Comparison of ENCODE assay signal across 1 cellular context in the genomic region with DNA sequence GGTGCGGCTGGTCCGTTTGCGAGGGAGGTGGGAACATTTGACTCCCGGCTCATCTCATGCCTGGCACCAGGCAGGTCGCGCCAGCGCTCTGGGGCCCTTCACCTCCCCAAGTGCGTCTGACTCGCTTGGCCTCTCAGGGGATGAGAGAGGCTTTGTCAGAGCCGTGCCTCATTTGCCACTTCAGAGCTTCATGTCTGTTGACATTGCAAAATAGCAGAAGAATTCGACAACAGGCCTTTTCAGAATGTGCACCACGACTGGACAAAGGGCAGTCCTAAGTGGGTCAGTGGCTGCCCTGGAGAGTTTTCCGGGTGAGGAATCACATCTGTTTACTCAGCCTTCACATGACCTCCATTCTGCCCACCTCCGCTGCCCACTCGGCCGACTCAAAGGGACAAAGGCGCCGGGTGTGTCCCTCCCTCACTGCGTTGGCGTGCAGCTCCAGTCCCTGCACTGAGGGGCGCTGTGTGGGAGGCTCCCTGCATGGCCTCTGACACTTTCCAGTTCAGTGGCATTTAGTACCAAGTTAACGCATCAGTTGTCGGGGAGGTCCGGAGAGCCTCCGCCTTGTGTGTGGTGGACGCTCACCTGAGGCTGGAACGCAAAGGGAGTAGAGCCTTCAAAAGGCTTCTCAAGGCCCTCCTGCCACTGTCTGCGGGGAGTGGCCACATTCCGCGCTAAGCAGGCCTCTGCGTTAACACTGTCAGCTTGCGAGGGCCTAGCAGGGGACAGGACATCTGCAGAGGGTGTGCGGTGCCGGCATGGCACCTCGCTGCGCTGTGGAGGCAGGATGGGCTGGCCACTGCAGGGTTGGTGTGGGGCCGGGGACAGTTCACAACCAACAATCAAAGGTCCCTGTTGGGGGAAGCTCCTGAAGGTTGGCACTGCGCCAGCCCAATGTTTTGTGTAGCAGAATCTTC.
A peak's percentile ranks its signal among the peaks of the same experiment; 100 is the strongest.
TF ChIP-seq lines count a peak whose summit lies in the region.

No MANE protein-coding gene starts in this region.

TF ChIP-seq in HepG2, 621 proteins besides CTCF, POLR2A, EP300 and RAD21 (continued from another document and continues in another):
- TF ChIP-seq, protein P1, sequence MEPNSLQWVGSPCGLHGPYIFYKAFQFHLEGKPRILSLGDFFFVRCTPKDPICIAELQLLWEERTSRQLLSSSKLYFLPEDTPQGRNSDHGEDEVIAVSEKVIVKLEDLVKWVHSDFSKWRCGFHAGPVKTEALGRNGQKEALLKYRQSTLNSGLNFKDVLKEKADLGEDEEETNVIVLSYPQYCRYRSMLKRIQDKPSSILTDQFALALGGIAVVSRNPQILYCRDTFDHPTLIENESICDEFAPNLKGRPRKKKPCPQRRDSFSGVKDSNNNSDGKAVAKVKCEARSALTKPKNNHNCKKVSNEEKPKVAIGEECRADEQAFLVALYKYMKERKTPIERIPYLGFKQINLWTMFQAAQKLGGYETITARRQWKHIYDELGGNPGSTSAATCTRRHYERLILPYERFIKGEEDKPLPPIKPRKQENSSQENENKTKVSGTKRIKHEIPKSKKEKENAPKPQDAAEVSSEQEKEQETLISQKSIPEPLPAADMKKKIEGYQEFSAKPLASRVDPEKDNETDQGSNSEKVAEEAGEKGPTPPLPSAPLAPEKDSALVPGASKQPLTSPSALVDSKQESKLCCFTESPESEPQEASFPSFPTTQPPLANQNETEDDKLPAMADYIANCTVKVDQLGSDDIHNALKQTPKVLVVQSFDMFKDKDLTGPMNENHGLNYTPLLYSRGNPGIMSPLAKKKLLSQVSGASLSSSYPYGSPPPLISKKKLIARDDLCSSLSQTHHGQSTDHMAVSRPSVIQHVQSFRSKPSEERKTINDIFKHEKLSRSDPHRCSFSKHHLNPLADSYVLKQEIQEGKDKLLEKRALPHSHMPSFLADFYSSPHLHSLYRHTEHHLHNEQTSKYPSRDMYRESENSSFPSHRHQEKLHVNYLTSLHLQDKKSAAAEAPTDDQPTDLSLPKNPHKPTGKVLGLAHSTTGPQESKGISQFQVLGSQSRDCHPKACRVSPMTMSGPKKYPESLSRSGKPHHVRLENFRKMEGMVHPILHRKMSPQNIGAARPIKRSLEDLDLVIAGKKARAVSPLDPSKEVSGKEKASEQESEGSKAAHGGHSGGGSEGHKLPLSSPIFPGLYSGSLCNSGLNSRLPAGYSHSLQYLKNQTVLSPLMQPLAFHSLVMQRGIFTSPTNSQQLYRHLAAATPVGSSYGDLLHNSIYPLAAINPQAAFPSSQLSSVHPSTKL (CRISPR knock-in tag; IDR thresholded peaks at IDR 0.05), result peak; percentile 96
- TF ChIP-seq HOXA5 (CRISPR knock-in tag; IDR thresholded peaks at IDR 0.05) (peak; percentile 79), YEATS2 (CRISPR knock-in tag; IDR thresholded peaks at IDR 0.05; ENCODE audit: borderline replicate concordance) (no peak), IRF2 (CRISPR knock-in tag; IDR thresholded peaks at IDR 0.05) (no peak; the same call in none of the 2 replicates), SMYD3 (CRISPR knock-in tag; IDR thresholded peaks at IDR 0.05) (no peak), SRSF1 (optimal IDR thresholded peaks at IDR 0.05; ENCODE audit: low read depth, low read length) (no peak), ZNF788 (CRISPR knock-in tag; IDR thresholded peaks at IDR 0.05; ENCODE audit: borderline replicate concordance) (peak; percentile 17; the same call in 1 of the 2 replicates), ATM (IDR thresholded peaks at IDR 0.05; ENCODE audit: borderline replicate concordance) (no peak), SAFB2 (CRISPR knock-in tag; IDR thresholded peaks at IDR 0.05; ENCODE audit: borderline replicate concordance, low read depth) (no peak), GATAD1 (CRISPR knock-in tag; IDR thresholded peaks at IDR 0.05) (0 out of 2 replicates have a peak, but pooled peaks have one; percentile 52), ZNF589 (CRISPR knock-in tag; conservative IDR thresholded peaks at IDR 0.05) (no peak; the same call in 1 of the 2 replicates), ZNF850 (CRISPR knock-in tag; conservative IDR thresholded peaks at IDR 0.05) (no peak), ZNF296 (CRISPR knock-in tag; conservative IDR thresholded peaks at IDR 0.05) (peak; percentile 60; the same call in 1 of the 2 replicates), FOXO1 (CRISPR knock-in tag; IDR thresholded peaks at IDR 0.05) (peak; percentile 91), PHF20 (CRISPR knock-in tag; IDR thresholded peaks at IDR 0.05) (no peak)
- TF ChIP-seq, protein P2, sequence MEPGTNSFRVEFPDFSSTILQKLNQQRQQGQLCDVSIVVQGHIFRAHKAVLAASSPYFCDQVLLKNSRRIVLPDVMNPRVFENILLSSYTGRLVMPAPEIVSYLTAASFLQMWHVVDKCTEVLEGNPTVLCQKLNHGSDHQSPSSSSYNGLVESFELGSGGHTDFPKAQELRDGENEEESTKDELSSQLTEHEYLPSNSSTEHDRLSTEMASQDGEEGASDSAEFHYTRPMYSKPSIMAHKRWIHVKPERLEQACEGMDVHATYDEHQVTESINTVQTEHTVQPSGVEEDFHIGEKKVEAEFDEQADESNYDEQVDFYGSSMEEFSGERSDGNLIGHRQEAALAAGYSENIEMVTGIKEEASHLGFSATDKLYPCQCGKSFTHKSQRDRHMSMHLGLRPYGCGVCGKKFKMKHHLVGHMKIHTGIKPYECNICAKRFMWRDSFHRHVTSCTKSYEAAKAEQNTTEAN (CRISPR knock-in tag; conservative IDR thresholded peaks at IDR 0.05), result peak; percentile 78
- TF ChIP-seq, protein P3, sequence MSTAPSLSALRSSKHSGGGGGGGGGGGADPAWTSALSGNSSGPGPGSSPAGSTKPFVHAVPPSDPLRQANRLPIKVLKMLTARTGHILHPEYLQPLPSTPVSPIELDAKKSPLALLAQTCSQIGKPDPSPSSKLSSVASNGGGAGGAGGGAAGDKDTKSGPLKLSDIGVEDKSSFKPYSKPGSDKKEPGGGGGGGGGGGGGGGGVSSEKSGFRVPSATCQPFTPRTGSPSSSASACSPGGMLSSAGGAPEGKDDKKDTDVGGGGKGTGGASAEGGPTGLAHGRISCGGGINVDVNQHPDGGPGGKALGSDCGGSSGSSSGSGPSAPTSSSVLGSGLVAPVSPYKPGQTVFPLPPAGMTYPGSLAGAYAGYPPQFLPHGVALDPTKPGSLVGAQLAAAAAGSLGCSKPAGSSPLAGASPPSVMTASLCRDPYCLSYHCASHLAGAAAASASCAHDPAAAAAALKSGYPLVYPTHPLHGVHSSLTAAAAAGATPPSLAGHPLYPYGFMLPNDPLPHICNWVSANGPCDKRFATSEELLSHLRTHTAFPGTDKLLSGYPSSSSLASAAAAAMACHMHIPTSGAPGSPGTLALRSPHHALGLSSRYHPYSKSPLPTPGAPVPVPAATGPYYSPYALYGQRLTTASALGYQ (CRISPR knock-in tag; IDR thresholded peaks at IDR 0.05), result peak; percentile 91
- TF ChIP-seq, protein P4, sequence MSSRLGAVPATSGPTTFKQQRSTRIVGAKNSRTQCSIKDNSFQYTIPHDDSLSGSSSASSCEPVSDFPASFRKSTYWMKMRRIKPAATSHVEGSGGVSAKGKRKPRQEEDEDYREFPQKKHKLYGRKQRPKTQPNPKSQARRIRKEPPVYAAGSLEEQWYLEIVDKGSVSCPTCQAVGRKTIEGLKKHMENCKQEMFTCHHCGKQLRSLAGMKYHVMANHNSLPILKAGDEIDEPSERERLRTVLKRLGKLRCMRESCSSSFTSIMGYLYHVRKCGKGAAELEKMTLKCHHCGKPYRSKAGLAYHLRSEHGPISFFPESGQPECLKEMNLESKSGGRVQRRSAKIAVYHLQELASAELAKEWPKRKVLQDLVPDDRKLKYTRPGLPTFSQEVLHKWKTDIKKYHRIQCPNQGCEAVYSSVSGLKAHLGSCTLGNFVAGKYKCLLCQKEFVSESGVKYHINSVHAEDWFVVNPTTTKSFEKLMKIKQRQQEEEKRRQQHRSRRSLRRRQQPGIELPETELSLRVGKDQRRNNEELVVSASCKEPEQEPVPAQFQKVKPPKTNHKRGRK (CRISPR knock-in tag; IDR thresholded peaks at IDR 0.05), result no peak
- TF ChIP-seq, protein P5, sequence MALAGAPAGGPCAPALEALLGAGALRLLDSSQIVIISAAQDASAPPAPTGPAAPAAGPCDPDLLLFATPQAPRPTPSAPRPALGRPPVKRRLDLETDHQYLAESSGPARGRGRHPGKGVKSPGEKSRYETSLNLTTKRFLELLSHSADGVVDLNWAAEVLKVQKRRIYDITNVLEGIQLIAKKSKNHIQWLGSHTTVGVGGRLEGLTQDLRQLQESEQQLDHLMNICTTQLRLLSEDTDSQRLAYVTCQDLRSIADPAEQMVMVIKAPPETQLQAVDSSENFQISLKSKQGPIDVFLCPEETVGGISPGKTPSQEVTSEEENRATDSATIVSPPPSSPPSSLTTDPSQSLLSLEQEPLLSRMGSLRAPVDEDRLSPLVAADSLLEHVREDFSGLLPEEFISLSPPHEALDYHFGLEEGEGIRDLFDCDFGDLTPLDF (CRISPR knock-in tag; IDR thresholded peaks at IDR 0.05), result no peak
- TF ChIP-seq, protein P6, sequence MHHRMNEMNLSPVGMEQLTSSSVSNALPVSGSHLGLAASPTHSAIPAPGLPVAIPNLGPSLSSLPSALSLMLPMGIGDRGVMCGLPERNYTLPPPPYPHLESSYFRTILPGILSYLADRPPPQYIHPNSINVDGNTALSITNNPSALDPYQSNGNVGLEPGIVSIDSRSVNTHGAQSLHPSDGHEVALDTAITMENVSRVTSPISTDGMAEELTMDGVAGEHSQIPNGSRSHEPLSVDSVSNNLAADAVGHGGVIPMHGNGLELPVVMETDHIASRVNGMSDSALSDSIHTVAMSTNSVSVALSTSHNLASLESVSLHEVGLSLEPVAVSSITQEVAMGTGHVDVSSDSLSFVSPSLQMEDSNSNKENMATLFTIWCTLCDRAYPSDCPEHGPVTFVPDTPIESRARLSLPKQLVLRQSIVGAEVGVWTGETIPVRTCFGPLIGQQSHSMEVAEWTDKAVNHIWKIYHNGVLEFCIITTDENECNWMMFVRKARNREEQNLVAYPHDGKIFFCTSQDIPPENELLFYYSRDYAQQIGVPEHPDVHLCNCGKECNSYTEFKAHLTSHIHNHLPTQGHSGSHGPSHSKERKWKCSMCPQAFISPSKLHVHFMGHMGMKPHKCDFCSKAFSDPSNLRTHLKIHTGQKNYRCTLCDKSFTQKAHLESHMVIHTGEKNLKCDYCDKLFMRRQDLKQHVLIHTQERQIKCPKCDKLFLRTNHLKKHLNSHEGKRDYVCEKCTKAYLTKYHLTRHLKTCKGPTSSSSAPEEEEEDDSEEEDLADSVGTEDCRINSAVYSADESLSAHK (CRISPR knock-in tag; IDR thresholded peaks at IDR 0.05; ENCODE audit: borderline replicate concordance), result no peak
- TF ChIP-seq, protein P7, sequence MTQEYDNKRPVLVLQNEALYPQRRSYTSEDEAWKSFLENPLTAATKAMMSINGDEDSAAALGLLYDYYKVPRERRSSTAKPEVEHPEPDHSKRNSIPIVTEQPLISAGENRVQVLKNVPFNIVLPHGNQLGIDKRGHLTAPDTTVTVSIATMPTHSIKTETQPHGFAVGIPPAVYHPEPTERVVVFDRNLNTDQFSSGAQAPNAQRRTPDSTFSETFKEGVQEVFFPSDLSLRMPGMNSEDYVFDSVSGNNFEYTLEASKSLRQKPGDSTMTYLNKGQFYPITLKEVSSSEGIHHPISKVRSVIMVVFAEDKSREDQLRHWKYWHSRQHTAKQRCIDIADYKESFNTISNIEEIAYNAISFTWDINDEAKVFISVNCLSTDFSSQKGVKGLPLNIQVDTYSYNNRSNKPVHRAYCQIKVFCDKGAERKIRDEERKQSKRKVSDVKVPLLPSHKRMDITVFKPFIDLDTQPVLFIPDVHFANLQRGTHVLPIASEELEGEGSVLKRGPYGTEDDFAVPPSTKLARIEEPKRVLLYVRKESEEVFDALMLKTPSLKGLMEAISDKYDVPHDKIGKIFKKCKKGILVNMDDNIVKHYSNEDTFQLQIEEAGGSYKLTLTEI (CRISPR knock-in tag; conservative IDR thresholded peaks at IDR 0.05), result no peak
- TF ChIP-seq, protein P8, sequence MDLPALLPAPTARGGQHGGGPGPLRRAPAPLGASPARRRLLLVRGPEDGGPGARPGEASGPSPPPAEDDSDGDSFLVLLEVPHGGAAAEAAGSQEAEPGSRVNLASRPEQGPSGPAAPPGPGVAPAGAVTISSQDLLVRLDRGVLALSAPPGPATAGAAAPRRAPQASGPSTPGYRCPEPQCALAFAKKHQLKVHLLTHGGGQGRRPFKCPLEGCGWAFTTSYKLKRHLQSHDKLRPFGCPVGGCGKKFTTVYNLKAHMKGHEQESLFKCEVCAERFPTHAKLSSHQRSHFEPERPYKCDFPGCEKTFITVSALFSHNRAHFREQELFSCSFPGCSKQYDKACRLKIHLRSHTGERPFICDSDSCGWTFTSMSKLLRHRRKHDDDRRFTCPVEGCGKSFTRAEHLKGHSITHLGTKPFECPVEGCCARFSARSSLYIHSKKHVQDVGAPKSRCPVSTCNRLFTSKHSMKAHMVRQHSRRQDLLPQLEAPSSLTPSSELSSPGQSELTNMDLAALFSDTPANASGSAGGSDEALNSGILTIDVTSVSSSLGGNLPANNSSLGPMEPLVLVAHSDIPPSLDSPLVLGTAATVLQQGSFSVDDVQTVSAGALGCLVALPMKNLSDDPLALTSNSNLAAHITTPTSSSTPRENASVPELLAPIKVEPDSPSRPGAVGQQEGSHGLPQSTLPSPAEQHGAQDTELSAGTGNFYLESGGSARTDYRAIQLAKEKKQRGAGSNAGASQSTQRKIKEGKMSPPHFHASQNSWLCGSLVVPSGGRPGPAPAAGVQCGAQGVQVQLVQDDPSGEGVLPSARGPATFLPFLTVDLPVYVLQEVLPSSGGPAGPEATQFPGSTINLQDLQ (CRISPR knock-in tag; IDR thresholded peaks at IDR 0.05), result no peak
